ENCODE assay signal across 15 cellular contexts in the genomic region with DNA sequence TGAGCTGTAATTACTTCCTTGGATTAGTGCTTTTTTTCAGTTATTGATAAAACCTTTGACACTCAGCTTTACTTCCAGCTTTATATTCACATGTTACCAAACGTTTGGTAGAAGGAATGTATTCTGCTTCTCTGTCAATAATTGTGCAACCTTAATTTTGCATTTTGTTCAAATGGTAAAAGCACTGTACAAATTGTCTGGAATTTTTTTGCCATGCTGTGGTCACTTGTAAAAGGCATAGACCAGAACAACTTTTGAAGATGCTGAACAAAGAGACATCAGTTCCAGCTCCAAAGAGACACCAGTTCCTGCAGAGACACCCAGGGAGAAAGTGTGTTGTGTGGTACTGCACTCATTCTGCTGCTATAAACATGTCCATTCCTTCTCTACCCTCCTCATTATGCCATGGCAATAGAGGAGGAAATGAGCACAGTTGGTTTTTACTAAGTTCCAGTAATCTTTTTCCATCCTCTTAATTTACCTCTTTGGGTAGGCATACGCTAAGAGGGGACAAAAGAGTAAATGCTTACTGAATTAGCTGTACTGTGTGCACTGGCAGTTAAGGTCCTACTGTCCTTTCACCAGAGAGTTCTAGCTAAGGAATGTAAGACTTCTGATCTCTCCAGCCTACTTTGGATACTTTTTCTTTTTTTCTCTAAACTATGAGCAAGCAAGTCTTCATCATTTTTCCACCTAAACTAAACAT.
DNase-seq lines count a peak whose midpoint lies in the region; ATAC-seq and TF ChIP-seq lines count a peak whose summit lies in the region.
"Had no signal": no experiment of that assay in that cellular context is flagged by ENCODE, and none has a peak within 500 bp of the region (broad histone marks: within the 10 kb centered on the region; RNA-seq: fewer than 3 reads in every experiment).

No MANE protein-coding gene starts in this region.

- H3K36me3 ChIP-seq in Panc1 (ENCODE audit: control insufficient read depth, insufficient read depth, low read length) (no peaks in the 10 kb centered on the region), hepatocyte (replicated peaks; ENCODE audit: insufficient read depth, low read depth) (no peaks in the 10 kb centered on the region)
- H3K36me3 ChIP-seq: BE2C had no signal

- no peaks in the 10 kb centered on the region for H3K27me3 Mint-ChIP-seq in progenitor cell of endocrine pancreas
- no peaks in the 10 kb centered on the region for H3K27me3 Mint-ChIP-seq in activated CD8-positive, alpha-beta memory T cell treated with anti-CD3 and anti-CD28 coated beads, Interleukin-2, amount 10 ng/mL, durations not matched to agents 7 days and 5 days

- CTCF ChIA-PET in Panc1 (lab: Charles Lee) = no interaction called here
- CTCF ChIA-PET in activated CD8-positive, alpha-beta memory T cell treated with anti-CD3 and anti-CD28 coated beads, Interleukin-2, amount 10 ng/mL, durations not matched to agents 7 days and 5 days (lab: Charles Lee) = no interaction called here

- peak overlapping the region; percentile 78 for H3K27ac Mint-ChIP-seq in progenitor cell of endocrine pancreas
- no peak overlapping the region for H3K27ac Mint-ChIP-seq in activated CD8-positive, alpha-beta memory T cell treated with anti-CD3 and anti-CD28 coated beads, Interleukin-2, amount 10 ng/mL, durations not matched to agents 7 days and 5 days
- H3K27ac Mint-ChIP-seq: CD8-positive, alpha-beta T cell had no signal

- no peaks in the 10 kb centered on the region for H3K27me3 ChIP-seq in Panc1 (ENCODE audit: control insufficient read depth, insufficient read depth, low read length)
- no peaks in the 10 kb centered on the region for H3K27me3 ChIP-seq in hepatocyte
- H3K27me3 ChIP-seq: BE2C had no signal

- no peaks in the 10 kb centered on the region for H3K9me2 ChIP-seq in hepatocyte (replicated peaks; ENCODE audit: insufficient read depth)

- POLR2A ChIA-PET in Panc1 (lab: Charles Lee) = no interaction called here

- ATAC-seq in Panc1 (peak; percentile 37), GM19328 (IDR thresholded peaks at IDR 0.05; ENCODE audit: unreplicated experiment) (no peak)
- no peak for ATAC-seq in activated CD8-positive, alpha-beta memory T cell treated with anti-CD3 and anti-CD28 coated beads, Interleukin-2, amount 10 ng/mL, durations not matched to agents 7 days and 5 days
- ATAC-seq: CD8-positive, alpha-beta T cell had no signal

- no peak overlapping the region for H3K4me2 ChIP-seq in hepatocyte
- H3K4me2 ChIP-seq: KMS-11 had no signal

- intact Hi-C loops in Panc1 (cut with micrococcal nuclease; ENCODE audit: unreplicated experiment) = no loop called here

- peaks cover 10% of the 10 kb centered on the region for H3K9me3 Mint-ChIP-seq in progenitor cell of endocrine pancreas (ENCODE audit: low read depth)
- H3K9me3 Mint-ChIP-seq in activated CD8-positive, alpha-beta memory T cell treated with anti-CD3 and anti-CD28 coated beads, Interleukin-2, amount 10 ng/mL, durations not matched to agents 7 days and 5 days (ENCODE audit: low read depth) = peaks cover 6% of the 10 kb centered on the region

- H3K36me3 Mint-ChIP-seq in progenitor cell of endocrine pancreas (ENCODE audit: insufficient read depth) = no peaks in the 10 kb centered on the region
- H3K36me3 Mint-ChIP-seq in activated CD8-positive, alpha-beta memory T cell treated with anti-CD3 and anti-CD28 coated beads, Interleukin-2, amount 10 ng/mL, durations not matched to agents 7 days and 5 days = no peaks in the 10 kb centered on the region
- H3K36me3 Mint-ChIP-seq: CD8-positive, alpha-beta T cell had no signal

- no peaks in the 10 kb centered on the region for H3K4me1 ChIP-seq in Panc1 (ENCODE audit: control insufficient read depth, insufficient read depth, low read length)
- H3K4me1 ChIP-seq in hepatocyte (ENCODE audit: insufficient read depth) = peaks cover 22% of the 10 kb centered on the region
- H3K4me1 ChIP-seq: BE2C had no signal

- H2AFZ ChIP-seq in hepatocyte = no peak overlapping the region

- no peak for TF ChIP-seq POLR2A in erythroblast (IDR thresholded peaks at IDR 0.05; ENCODE audit: low read length)

- no peak for DNase-seq in Panc1 (ENCODE audit: low read depth, low spot score)
- DNase-seq in hepatocyte (ENCODE audit: low spot score) = no peak
- no peak for DNase-seq in progenitor cell of endocrine pancreas (ENCODE audit: low spot score, unreplicated experiment)
- no peak for DNase-seq in iPS-NIHi7 (ENCODE audit: extremely low spot score)
- DNase-seq in erythroblast (lab: John Stamatoyannopoulos, UW) = no peak
- no peak for DNase-seq in activated CD8-positive, alpha-beta memory T cell treated with anti-CD3 and anti-CD28 coated beads, Interleukin-2, amount 10 ng/mL, durations not matched to agents 7 days and 5 days
- DNase-seq: BE2C; CD8-positive, alpha-beta T cell; MM.1S; NCI-H1105 treated with DMSO at 0.1 percent for 48 hours; NCI-H187 treated with DMSO at 0.1 percent for 48 hours; SIG-M5 had no signal

- H3K4me1 Mint-ChIP-seq in progenitor cell of endocrine pancreas (ENCODE audit: low read depth) = peaks cover 7% of the 10 kb centered on the region
- no peaks in the 10 kb centered on the region for H3K4me1 Mint-ChIP-seq in activated CD8-positive, alpha-beta memory T cell treated with anti-CD3 and anti-CD28 coated beads, Interleukin-2, amount 10 ng/mL, durations not matched to agents 7 days and 5 days

- peak overlapping the region; percentile 60; the same call in 1 of the 2 replicates for H3K27ac ChIP-seq in C4-2B
- no peak overlapping the region for H3K27ac ChIP-seq in Panc1 (ENCODE audit: low read length)
- H3K27ac ChIP-seq in hepatocyte = peak overlapping the region; percentile 73
- H3K27ac ChIP-seq: KMS-11 had no signal

- no peak overlapping the region for H3K4me3 ChIP-seq in Panc1 (ENCODE audit: low read depth in 2 of 2, low read length in 2 of 2)
- H3K4me3 ChIP-seq in hepatocyte = no peak overlapping the region

- no peak overlapping the region for H3K4me3 Mint-ChIP-seq in progenitor cell of endocrine pancreas (ENCODE audit: low read depth)
- no peak overlapping the region for H3K4me3 Mint-ChIP-seq in activated CD8-positive, alpha-beta memory T cell treated with anti-CD3 and anti-CD28 coated beads, Interleukin-2, amount 10 ng/mL, durations not matched to agents 7 days and 5 days
- H3K4me3 Mint-ChIP-seq: CD8-positive, alpha-beta T cell had no signal

- no TSS peak for BruUV-seq in Panc1 (replicated peaks; lab: Mats Ljungman, UMichigan)

- in situ Hi-C loops in Panc1 (cut with HindIII; ENCODE audit: low pct_unique_long_range_greater_than_20kb, low sequenced_read_pairs) = no loop called here

- H3K9me3 ChIP-seq in Panc1 (ENCODE audit: control insufficient read depth, insufficient read depth, low read depth, low read length) (no peaks in the 10 kb centered on the region), hepatocyte (ENCODE audit: low read depth) (no peaks in the 10 kb centered on the region)
- H3K9me3 ChIP-seq: BE2C had no signal

- no peaks in the 10 kb centered on the region for H4K20me1 ChIP-seq in hepatocyte (ENCODE audit: insufficient read depth, poor library complexity, severe bottlenecking)

- H3K79me2 ChIP-seq in hepatocyte = no peaks in the 10 kb centered on the region

- 64% methylated on average over 2 of the region's 2 CpGs for WGBS in hepatocyte (ENCODE audit: low lambda C conversion rate, missing lambda C conversion rate)

- no peak for TF ChIP-seq CTCF in C4-2B (conservative IDR thresholded peaks at IDR 0.05)
- no peak for TF ChIP-seq CTCF in Panc1 (IDR thresholded peaks at IDR 0.05)
- no peak for TF ChIP-seq CTCF in hepatocyte (IDR thresholded peaks at IDR 0.05; ENCODE audit: poor library complexity)
- no peak for TF ChIP-seq CTCF in progenitor cell of endocrine pancreas (IDR thresholded peaks at IDR 0.05; ENCODE audit: unreplicated experiment)
